1 cellular context compared by ENCODE assay signal in genomic region chr13:80242728-80243427, GRCh38.
TF ChIP-seq lines count a peak whose summit lies in the region.

No MANE protein-coding gene starts in this region.

TF ChIP-seq in GM12878, 131 proteins besides CTCF, POLR2A, EP300 and RAD21 (continued from another document):
- TF ChIP-seq E2F8 (IDR thresholded peaks at IDR 0.05; ENCODE audit: low read depth, partially characterized antibody) (no peak), SIX5 (IDR thresholded peaks at IDR 0.05; ENCODE audit: low read depth, low read length, severe bottlenecking) (no peak), HDAC6 (IDR thresholded peaks at IDR 0.05; ENCODE audit: unreplicated experiment) (no peak), IKZF1 (conservative IDR thresholded peaks at IDR 0.05) (0 out of 2 replicates have a peak, but pooled peaks have one; percentile 11)
